Comparison of ENCODE assay signal across 8 cellular contexts in the genomic region with DNA sequence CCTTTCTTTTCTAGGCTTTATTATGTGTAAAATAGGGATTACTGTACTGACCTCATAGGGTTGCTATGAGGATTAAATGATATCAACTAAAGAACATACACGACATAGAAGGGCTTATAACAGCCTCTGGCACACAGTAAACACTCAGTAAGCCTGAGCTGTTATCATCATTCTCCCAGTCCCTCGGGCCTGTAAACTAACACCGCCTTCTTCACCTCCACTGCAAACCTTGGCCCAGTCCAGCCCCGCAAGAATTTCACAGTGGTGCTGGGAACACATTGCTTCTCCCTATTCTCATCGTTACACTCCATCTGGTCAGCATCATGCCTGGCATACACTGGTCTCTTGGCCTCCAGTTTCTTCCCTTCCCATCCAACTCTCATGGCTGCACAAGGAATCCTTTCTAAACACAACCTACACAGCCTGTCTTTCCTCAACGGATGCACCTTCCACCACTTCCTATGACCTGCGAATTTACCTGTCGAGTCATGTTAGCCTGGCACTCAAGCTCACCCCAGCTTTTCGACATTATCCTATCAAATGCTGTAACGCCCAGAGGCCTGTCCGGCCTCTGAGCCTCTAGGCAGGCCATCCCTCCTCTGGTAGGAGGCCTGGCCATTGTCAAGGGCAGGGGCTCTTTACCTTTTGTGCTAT.
DNase-seq lines count a peak whose midpoint lies in the region; ATAC-seq and TF ChIP-seq lines count a peak whose summit lies in the region.

No MANE protein-coding gene starts in this region.

- H3K4me1 Mint-ChIP-seq in activated CD4-positive, alpha-beta T cell treated with anti-CD3 and anti-CD28 coated beads for 36 hours = peaks cover 95% of the 10 kb centered on the region
- peaks cover 92% of the 10 kb centered on the region for H3K4me1 Mint-ChIP-seq in activated CD8-positive, alpha-beta T cell treated with anti-CD3 and anti-CD28 coated beads for 36 hours (ENCODE audit: low read depth)

- TF ChIP-seq POLR2A in heart left ventricle (IDR thresholded peaks at IDR 0.05) = no peak

- ATAC-seq in activated CD4-positive, alpha-beta T cell treated with anti-CD3 and anti-CD28 coated beads for 36 hours = no peak
- ATAC-seq in activated CD8-positive, alpha-beta T cell treated with anti-CD3 and anti-CD28 coated beads for 36 hours = no peak
- ATAC-seq in heart left ventricle = peak; percentile 25 to 76 (median 50)
- ATAC-seq in HG02852 (IDR thresholded peaks at IDR 0.05; ENCODE audit: unreplicated experiment) = no peak

- H3F3A ChIP-seq in smooth muscle cell (ENCODE audit: low read depth) = peaks cover 26% of the 10 kb centered on the region

- peak overlapping the region; percentile 1 for H3K4me3 Mint-ChIP-seq in activated CD4-positive, alpha-beta T cell treated with anti-CD3 and anti-CD28 coated beads for 36 hours
- H3K4me3 Mint-ChIP-seq in activated CD8-positive, alpha-beta T cell treated with anti-CD3 and anti-CD28 coated beads for 36 hours = peak overlapping the region; percentile 47

- peaks cover 19% of the 10 kb centered on the region for H3K79me2 ChIP-seq in smooth muscle cell (ENCODE audit: low read depth)

- H3K4me1 ChIP-seq in heart left ventricle = peaks cover 6 to 85% (median 63%) of the 10 kb centered on the region in 12 donors
- H3K4me1 ChIP-seq in smooth muscle cell (ENCODE audit: low read depth) = peaks cover 16% of the 10 kb centered on the region

- peaks cover 2% of the 10 kb centered on the region for H3K9me3 Mint-ChIP-seq in activated CD4-positive, alpha-beta T cell treated with anti-CD3 and anti-CD28 coated beads for 36 hours (ENCODE audit: low read depth)
- H3K9me3 Mint-ChIP-seq in activated CD8-positive, alpha-beta T cell treated with anti-CD3 and anti-CD28 coated beads for 36 hours = no peaks in the 10 kb centered on the region

- no peak overlapping the region for H2AFZ ChIP-seq in smooth muscle cell (ENCODE audit: low read depth)

- H3K4me3 ChIP-seq in heart left ventricle (no peak overlapping the region), smooth muscle cell (no peak overlapping the region)

- H3K27me3 ChIP-seq in heart left ventricle (no peaks in the 10 kb centered on the region), smooth muscle cell (ENCODE audit: low read depth) (no peaks in the 10 kb centered on the region)

- H4K20me1 ChIP-seq in smooth muscle cell (ENCODE audit: low read depth) = peaks cover 25% of the 10 kb centered on the region

- no peak for TF ChIP-seq CTCF in activated CD8-positive, alpha-beta T cell treated with anti-CD3 and anti-CD28 coated beads for 36 hours (IDR thresholded peaks at IDR 0.05)
- TF ChIP-seq CTCF in heart left ventricle (IDR thresholded peaks at IDR 0.05) (no peak), smooth muscle cell (IDR thresholded peaks at IDR 0.05; ENCODE audit: borderline replicate concordance, insufficient read depth, poor library complexity, severe bottlenecking) (no peak), GM13977 (IDR thresholded peaks at IDR 0.05; ENCODE audit: extremely low read depth, insufficient read depth, missing control alignments) (no peak)

- peak overlapping the region; percentile 65 for H3K4me2 ChIP-seq in smooth muscle cell

- H3K27ac ChIP-seq in heart left ventricle (peak overlapping the region in 8 of 12 donors; percentile 9 to 60 (median 44)), smooth muscle cell (ENCODE audit: low read depth) (peak overlapping the region; percentile 71)

- in situ Hi-C loops in GM13977 (cut with MboI; ENCODE audit: low pct_unique_long_range_greater_than_20kb, low sequenced_read_pairs, unreplicated experiment) = no loop called here

- H3K9me3 ChIP-seq in heart left ventricle (no peaks in the 10 kb centered on the region), smooth muscle cell (replicated peaks; ENCODE audit: low read depth) (no peaks in the 10 kb centered on the region)

- intact Hi-C loops in activated CD4-positive, alpha-beta T cell treated with anti-CD3 and anti-CD28 coated beads for 36 hours (cut with DNase I, micrococcal nuclease) = no loop called here
- intact Hi-C loops in activated CD8-positive, alpha-beta T cell treated with anti-CD3 and anti-CD28 coated beads for 36 hours (cut with micrococcal nuclease) = no loop called here
- intact Hi-C loops in heart left ventricle (cut with DNase I) = loop anchor here in 2 of 10 donors (10.0 kb wide), 2 partner anchors 56 to 94 kb away; partner anchors contain the start of gene FYN (in 1 of the 2)

- CTCF ChIA-PET in activated CD4-positive, alpha-beta T cell treated with anti-CD3 and anti-CD28 coated beads for 36 hours (lab: Charles Lee) = interaction anchor here (0.6 to 1.4 kb wide), 2 partner anchors 9 to 69 kb away, joined by 4 to 6 read pairs; no protein-coding TSS in a partner anchor
- CTCF ChIA-PET in activated CD8-positive, alpha-beta T cell treated with anti-CD3 and anti-CD28 coated beads for 36 hours (lab: Charles Lee) = interaction anchor here (3.0 kb wide), 1 partner anchor 11 kb away, joined by 10 read pairs; no protein-coding TSS in a partner anchor

- peaks cover 73% of the 10 kb centered on the region for H3K36me3 Mint-ChIP-seq in activated CD4-positive, alpha-beta T cell treated with anti-CD3 and anti-CD28 coated beads for 36 hours (ENCODE audit: low read depth)
- peaks cover 72% of the 10 kb centered on the region for H3K36me3 Mint-ChIP-seq in activated CD8-positive, alpha-beta T cell treated with anti-CD3 and anti-CD28 coated beads for 36 hours (ENCODE audit: low read depth)

- no peak for DNase-seq in activated CD4-positive, alpha-beta T cell treated with anti-CD3 and anti-CD28 coated beads for 36 hours
- DNase-seq in activated CD4-positive, alpha-beta T cell treated with anti-CD3 and anti-CD28 coated beads, Interleukin-2, amount 50 U/mL, for 1 hour = no peak
- DNase-seq in activated CD8-positive, alpha-beta T cell treated with anti-CD3 and anti-CD28 coated beads for 36 hours = no peak
- no peak for DNase-seq in heart left ventricle
- no peak for DNase-seq in smooth muscle cell (lab: John Stamatoyannopoulos, UW; ENCODE audit: unreplicated experiment)
- no peak for DNase-seq in stimulated activated CD8-positive, alpha-beta memory T cell treated with anti-CD3 and anti-CD28 coated beads, Interleukin-4, amount 100 ng/mL, for 48 hours
- no peak for DNase-seq in GM13977 (ENCODE audit: low spot score)

- peak overlapping the region; percentile 68 for H3K27ac Mint-ChIP-seq in activated CD4-positive, alpha-beta T cell treated with anti-CD3 and anti-CD28 coated beads for 36 hours
- peak overlapping the region; percentile 82 for H3K27ac Mint-ChIP-seq in activated CD8-positive, alpha-beta T cell treated with anti-CD3 and anti-CD28 coated beads for 36 hours

- no peaks in the 10 kb centered on the region for H3K27me3 Mint-ChIP-seq in activated CD4-positive, alpha-beta T cell treated with anti-CD3 and anti-CD28 coated beads for 36 hours
- H3K27me3 Mint-ChIP-seq in activated CD8-positive, alpha-beta T cell treated with anti-CD3 and anti-CD28 coated beads for 36 hours = no peaks in the 10 kb centered on the region

- 55 to 60% (median 55%) methylated on average over 11 of the region's 11 CpGs for WGBS in heart left ventricle, 4 donors
- WGBS in smooth muscle cell (ENCODE audit: low lambda C conversion rate) = 47% methylated on average over 11 of the region's 11 CpGs

- POLR2A ChIA-PET in activated CD4-positive, alpha-beta T cell treated with anti-CD3 and anti-CD28 coated beads for 36 hours (lab: Charles Lee) = interaction anchor here (0.6 kb wide), 2 partner anchors 22 to 43 kb away, joined by 3 to 8 read pairs; no protein-coding TSS in a partner anchor
- POLR2A ChIA-PET in activated CD8-positive, alpha-beta T cell treated with anti-CD3 and anti-CD28 coated beads for 36 hours (lab: Charles Lee) = interaction anchor here (0.9 to 1.3 kb wide), 3 partner anchors 9 to 26 kb away, joined by 3 to 7 read pairs (median 6); no protein-coding TSS in a partner anchor

- H3K9ac ChIP-seq in smooth muscle cell (ENCODE audit: low read depth) = peak overlapping the region; percentile 11

- H3K36me3 ChIP-seq in heart left ventricle (peaks cover 0 to 13% (median 0%) of the 10 kb centered on the region in 9 donors), smooth muscle cell (ENCODE audit: low read depth) (no peaks in the 10 kb centered on the region)

Comparison
In these comparisons a context has a peak if more than half of its experiments do, and no peak if none do; other contexts are left out.
1. ATAC-seq: peak in heart left ventricle (4 of 4); none in activated CD4-positive, alpha-beta T cell treated with anti-CD3 and anti-CD28 coated beads for 36 hours (single experiment), activated CD8-positive, alpha-beta T cell treated with anti-CD3 and anti-CD28 coated beads for 36 hours (single experiment) and HG02852 (single experiment).